Comparison of ENCODE assay signal across 9 cellular contexts in genomic region chr20:47361268-47361665, GRCh38. TPM values are rescaled to one million over a fixed set of nuclear protein-coding genes. Genes with fewer than 3 reads are reported as not detected.
DNase-seq lines count a peak whose midpoint lies in the region; ATAC-seq, FAIRE-seq and TF ChIP-seq lines count a peak whose summit lies in the region.
"Had no signal": no experiment of that assay in that cellular context is flagged by ENCODE, and none has a peak within 500 bp of the region (broad histone marks: within the 10 kb centered on the region; RNA-seq: fewer than 3 reads in every experiment).

No MANE protein-coding gene starts in this region.

- POLR2A ChIA-PET in K562 (lab: Yijun Ruan, JAX): interaction anchor here (0.5 to 2.1 kb wide), 11 partner anchors 9 to 242 kb away, joined by 3 to 13 read pairs (median 5); no protein-coding TSS in a partner anchor

- TF ChIP-seq EP300 in K562 (IDR thresholded peaks at IDR 0.05; ENCODE audit: low read length): no peak

- H2AFZ ChIP-seq in K562 (ENCODE audit: low read depth, low read length): peak overlapping the region; percentile 1; the same call in 1 of the 2 replicates

- H3K79me2 ChIP-seq in K562 (ENCODE audit: control insufficient read depth, insufficient read depth, low read length): peaks cover 63% of the 10 kb centered on the region

- H3K4me1 ChIP-seq in HUES64 (ENCODE audit: insufficient read depth, low read length): peaks cover 64% of the 10 kb centered on the region
- peaks cover 69 to 77% of the 10 kb centered on the region in 2 experiments for H3K4me1 ChIP-seq in K562 (replicated peaks in 1 of 2; ENCODE audit: control insufficient read depth in 2 of 2, insufficient read depth in 2 of 2, low read length in 2 of 2)
- H3K4me1 ChIP-seq in lung (ENCODE audit: control insufficient read depth in 2 of 2, insufficient read depth in 2 of 2, low read length in 2 of 2): peaks cover 26 to 33% of the 10 kb centered on the region in 2 donors

- intact Hi-C loops in K562 (cut with micrococcal nuclease): loop anchor here (2.0 kb wide), 2 partner anchors 30 to 246 kb away; no protein-coding TSS in a partner anchor

- TF ChIP-seq POLR2A in K562 (conservative IDR thresholded peaks at IDR 0.05): no peak

- H3K4me3 ChIP-seq in HUES64 (ENCODE audit: low read length): 0 out of 2 replicates have a peak overlapping the region, but pooled peaks have one; percentile 15
- peak overlapping the region; percentile 9 for H3K4me3 ChIP-seq in K562
- no peak overlapping the region for H3K4me3 ChIP-seq in lung

- TF ChIP-seq RAD21 in K562 (CRISPR knock-in tag; conservative IDR thresholded peaks at IDR 0.05 in 1 of 2, IDR thresholded peaks at IDR 0.05 in 1 of 2): no peak

- no peaks in the 10 kb centered on the region for H3K9me3 ChIP-seq in HUES64 (ENCODE audit: insufficient read depth, low read depth, low read length)
- no peaks in the 10 kb centered on the region for H3K9me3 ChIP-seq in K562 (replicated peaks; ENCODE audit: control insufficient read depth, insufficient read depth, low read depth, low read length)
- no peaks in the 10 kb centered on the region for H3K9me3 ChIP-seq in lung (ENCODE audit: control insufficient read depth in 2 of 2, insufficient read depth in 1 of 2, low read length in 1 of 2)

- CTCF ChIA-PET in K562 (lab: Yijun Ruan, JAX; ENCODE audit: low intra/inter-chr PET ratio): no interaction called here

- no TSS peak for BruUV-seq in K562 (replicated peaks; lab: Mats Ljungman, UMichigan)

- no peaks in the 10 kb centered on the region for H3K27me3 ChIP-seq in HUES64 (ENCODE audit: insufficient read depth, low read length)
- H3K27me3 ChIP-seq in K562 (ENCODE audit: control insufficient read depth in 2 of 2, insufficient read depth in 2 of 2, low read length in 2 of 2): no peaks in the 10 kb centered on the region
- no peaks in the 10 kb centered on the region for H3K27me3 ChIP-seq in lung (ENCODE audit: control insufficient read depth, insufficient read depth)

- in situ Hi-C loops in K562 (cut with MboI): no loop called here

- no peaks in the 10 kb centered on the region for H4K20me1 ChIP-seq in K562 (replicated peaks; ENCODE audit: control insufficient read depth, insufficient read depth, low read length)

- H3K9ac ChIP-seq in HUES64 (ENCODE audit: low read depth, low read length) (peak overlapping the region; percentile 82; the same call in 1 of the 2 replicates), K562 (ENCODE audit: insufficient read depth in 1 of 2, low read depth in 2 of 2, low read length in 2 of 2) (peak overlapping the region; percentile 74 to 79)

- H3K27ac ChIP-seq in HUES64 (ENCODE audit: low read depth, low read length) (peak overlapping the region; percentile 99), K562 (ENCODE audit: extremely low read depth, low read depth, low read length) (peak overlapping the region; percentile 97), lung (ENCODE audit: low read depth in 1 of 2, low read length in 1 of 2) (peak overlapping the region; percentile 95 to 99)

- FAIRE-seq in K562 (lab: Jason Lieb, UNC): no peak
- FAIRE-seq: H54 had no signal

- TF ChIP-seq CTCF in K562 (IDR thresholded peaks at IDR 0.05 in 2 of 3, conservative IDR thresholded peaks at IDR 0.05 in 1 of 3; ENCODE audit: insufficient read depth in 2 of 3, low read depth in 1 of 3, low read length in 3 of 3) (no peak), lung (IDR thresholded peaks at IDR 0.05; ENCODE audit: control extremely low read depth, extremely low read depth) (no peak)

- peak overlapping the region; percentile 80 for H3K4me2 ChIP-seq in K562 (ENCODE audit: insufficient read depth, low read length)

- 63% methylated on average over 6 of the region's 6 CpGs for WGBS in HUES64
- WGBS in K562 (ENCODE audit: insufficient coverage, low coverage, missing lambda C conversion rate): 4% methylated on average over 6 of the region's 6 CpGs
- 31 to 68% methylated on average over 6 of the region's 6 CpGs for WGBS in lung, 2 donors

- ATAC-seq in K562 (no peak), lung (ENCODE audit: insufficient read depth, low FRiP score) (no peak), GM21423 (IDR thresholded peaks at IDR 0.05; ENCODE audit: unreplicated experiment) (no peak)

- H3K9me1 ChIP-seq in K562 (ENCODE audit: control insufficient read depth, insufficient read depth, low read length): no peaks in the 10 kb centered on the region

- peaks cover 16% of the 10 kb centered on the region for H3K36me3 ChIP-seq in HUES64 (ENCODE audit: insufficient read depth, low read length)
- H3K36me3 ChIP-seq in K562 (ENCODE audit: control insufficient read depth, insufficient read depth, low read length): no peaks in the 10 kb centered on the region
- H3K36me3 ChIP-seq in lung (ENCODE audit: control insufficient read depth in 2 of 2, insufficient read depth in 2 of 2, low read length in 2 of 2): no peaks in the 10 kb centered on the region

- DNase-seq in K562 (ENCODE audit: extremely low read depth in 1 of 4, low spot score in 3 of 4) (no peak), lung (ENCODE audit: low spot score) (no peak), superior temporal gyrus (ENCODE audit: extremely low spot score) (peak; percentile 40), NK-92 (lab: John Stamatoyannopoulos, UW; ENCODE audit: unreplicated experiment) (no peak), glomerular visceral epithelial cell (ENCODE audit: extremely low spot score) (no peak)
- no peak for DNase-seq in stimulated activated CD4-positive, alpha-beta T cell treated with anti-CD3 and anti-CD28 coated beads, Interleukin-15, amount 100 ng/mL, for 24 hours

TF ChIP-seq in K562, 482 proteins besides CTCF, POLR2A, EP300 and RAD21 (continues in another document):
- no peak for TF ChIP-seq KLF13 (tag; IDR thresholded peaks at IDR 0.05; ENCODE audit: borderline replicate concordance, low read depth)
- TF ChIP-seq ZNF311 (CRISPR knock-in tag; IDR thresholded peaks at IDR 0.05): 0 out of 2 replicates have a peak, but pooled peaks have one; percentile 27
- peak in 1 of 3 experiments; percentile 72 for TF ChIP-seq YY1 (IDR thresholded peaks at IDR 0.05; ENCODE audit: borderline replicate concordance in 1 of 3, control insufficient read depth in 1 of 3, extremely low read depth in 1 of 3, insufficient read depth in 3 of 3, insufficient read length in 1 of 3, insufficient replicate concordance in 2 of 3, low read depth in 1 of 3, low read length in 2 of 3)
- TF ChIP-seq GATAD2A (IDR thresholded peaks at IDR 0.05): no peak
- no peak for TF ChIP-seq ID3 (CRISPR knock-in tag; IDR thresholded peaks at IDR 0.05)
- TF ChIP-seq ID3 (tag; IDR thresholded peaks at IDR 0.05): peak; percentile 17; the same call in 1 of the 2 replicates
- no peak for TF ChIP-seq NFE2 (IDR thresholded peaks at IDR 0.05; ENCODE audit: low read depth)
- no peak for TF ChIP-seq CEBPG (CRISPR knock-in tag; IDR thresholded peaks at IDR 0.05)
- TF ChIP-seq CEBPG (tag; conservative IDR thresholded peaks at IDR 0.05 in 1 of 2, IDR thresholded peaks at IDR 0.05 in 1 of 2): 0 out of 4 replicates have a peak, but pooled peaks of 1 of the 2 experiments have one; percentile 27
- peak; percentile 66; the same call in 1 of the 2 replicates for TF ChIP-seq NFRKB (IDR thresholded peaks at IDR 0.05; ENCODE audit: low read depth)
- TF ChIP-seq RFX1 (IDR thresholded peaks at IDR 0.05): no peak
- TF ChIP-seq TCF7L2 (IDR thresholded peaks at IDR 0.05; ENCODE audit: low read depth, low read length): 0 out of 2 replicates have a peak, but pooled peaks have one; percentile 23
- 0 out of 2 replicates have a peak, but pooled peaks have one; percentile 29 for TF ChIP-seq CREB3 (tag; conservative IDR thresholded peaks at IDR 0.05; ENCODE audit: low read depth)
- no peak for TF ChIP-seq MYC (IDR thresholded peaks at IDR 0.05; ENCODE audit: low read depth, low read length)
- TF ChIP-seq MYC (CRISPR knock-in tag; IDR thresholded peaks at IDR 0.05; ENCODE audit: borderline replicate concordance, low read depth): peak; percentile 1; the same call in 1 of the 2 replicates
- TF ChIP-seq RFX7 (CRISPR knock-in tag; IDR thresholded peaks at IDR 0.05): 0 out of 2 replicates have a peak, but pooled peaks have one; percentile 29

RNA-seq across cellular contexts. Expression of gene ZMYND8, which starts 4.8 kb away (rescaled TPM):
- polyA plus RNA-seq in HUES64 (2013, experiment 1 of 2): 61.7 TPM
- polyA plus RNA-seq in HUES64 (2013, experiment 2 of 2): 67.8 TPM
- 399 and 515 TPM in 2 replicates for total RNA-seq in K562 (2011; cell fraction: chromatin; rRNA removed; ENCODE audit: low replicate concordance)
- total RNA-seq in K562 (2011; cell fraction: nucleolus; rRNA removed): 184 and 194 TPM in 2 replicates
- 232 and 241 TPM in 2 replicates for total RNA-seq in K562 (2011; cell fraction: nucleoplasm; rRNA removed)
- 51.8 and 62.6 TPM in 2 replicates for total RNA-seq in K562 (2014; rRNA removed)
- 71.9 and 79.2 TPM in 2 replicates for total RNA-seq in K562 (2014; rRNA removed; fragmentation: Illumina TruSeq; extraction: Trizol)
- 65.3 and 67.3 TPM in 2 replicates for total RNA-seq in K562 (2015; rRNA removed; fragmentation: Illumina TruSeq; extraction: Trizol)
- total RNA-seq in K562 (2021): 129 and 148 TPM in 2 replicates
- 80.8 and 95.0 TPM in 2 replicates for polyA plus RNA-seq in K562 (2011; rRNA removed)
- 42.9 and 46.7 TPM in 2 replicates for polyA plus RNA-seq in K562 (2011; cell fraction: cytosol; rRNA removed)
- 147 and 184 TPM in 2 replicates for polyA plus RNA-seq in K562 (2011; cell fraction: nucleus; rRNA removed)
- polyA plus RNA-seq in K562 (2012): 48.4 and 62.9 TPM in 2 replicates
- 97.2 and 121 TPM in 2 replicates for polyA plus RNA-seq in K562 (2014; fragmentation: Illumina TruSeq; extraction: Trizol)
- 10 to 100 TPM; 31.8 to 58.0 TPM for polyA plus RNA-seq in K562 (2014; fragmentation: Nextera tagmentation; extraction: Ambion mirVana)
- polyA plus RNA-seq in K562 (2014; rRNA removed): 63.9 and 79.5 TPM in 2 replicates
- polyA minus RNA-seq in K562 (2011; rRNA and poly(A)+ RNA removed): 140 and 160 TPM in 2 replicates
- 71.6 and 73.2 TPM in 2 replicates for polyA minus RNA-seq in K562 (2011; cell fraction: cytosol; rRNA and poly(A)+ RNA removed)
- 125 and 198 TPM in 2 replicates for polyA minus RNA-seq in K562 (2011; cell fraction: nucleus; rRNA and poly(A)+ RNA removed)
- 10 to 100 TPM; 45.2 to 46.4 TPM for total RNA-seq in lung
- 10 to 100 TPM; 14.2 to 15.1 TPM for polyA plus RNA-seq in lung
